Comparison of ENCODE assay signal across 39 cellular contexts in the genomic region with DNA sequence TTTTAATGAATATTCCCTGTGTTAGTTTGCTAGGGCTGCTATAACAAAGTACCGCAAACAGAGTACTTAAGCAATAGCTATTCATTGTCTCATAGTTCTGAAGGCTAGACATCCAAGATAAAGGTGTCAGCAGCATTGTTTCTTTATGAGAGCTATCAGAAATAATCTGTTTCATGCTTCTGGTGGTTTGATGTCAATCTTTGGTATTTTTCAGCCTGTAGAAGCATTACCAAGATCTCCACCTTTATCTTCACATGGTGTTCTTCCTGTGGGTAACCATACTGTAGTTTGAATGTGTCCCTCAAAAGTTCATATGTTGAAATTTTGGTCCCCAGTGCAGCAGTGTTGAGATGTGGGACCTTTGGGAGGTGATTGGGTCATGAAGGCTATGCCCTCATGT. TPM values are rescaled to one million over a fixed set of nuclear protein-coding genes. Genes with fewer than 3 reads are reported as not detected.
"Had no signal": no experiment of that assay in that cellular context is flagged by ENCODE, and none has a peak within 500 bp of the region (broad histone marks: within the 10 kb centered on the region; RNA-seq: fewer than 3 reads in every experiment).

No MANE protein-coding gene starts in this region.

- H3K9me3 ChIP-seq: MG63 had no signal

- H3K4me3 ChIP-seq: MG63 had no signal

- DNase-seq: Karpas-422, Kasumi-1, MG63, MM.1S, MV-4-11, NCI-H1048, NCI-H1092, NCI-H1092 treated with DMSO at 0.1 percent for 48 hours, NCI-H1105, NCI-H1105 treated with DMSO at 0.1 percent for 48 hours, NCI-H1417, NCI-H1417 treated with DMSO at 0.1 percent for 48 hours, NCI-H1436, NCI-H1436 treated with DMSO at 0.1 percent for 48 hours, NCI-H146, NCI-H1694, NCI-H1694 treated with DMSO at 0.1 percent for 48 hours, NCI-H187, NCI-H187 treated with DMSO at 0.1 percent for 48 hours, NCI-H1930, NCI-H2029, NCI-H2029 treated with DMSO at 0.1 percent for 48 hours, NCI-H2081, NCI-H2081 treated with DMSO at 0.1 percent for 48 hours, NCI-H2107, NCI-H2171, NCI-H2171 treated with DMSO at 0.1 percent for 48 hours, NCI-H2227 treated with DMSO at 0.1 percent for 48 hours, NCI-H226, NCI-H345, NCI-H446, NCI-H446 treated with DMSO at 0.1 percent for 48 hours, NCI-H510A, NCI-H510A treated with DMSO at 0.1 percent for 48 hours, NCI-H524 had no signal

- H3K27me3 ChIP-seq: MG63 had no signal

- H3K36me3 ChIP-seq: MG63 had no signal

RNA-seq across cellular contexts. Expression of a gene that starts 7.4 kb away (rescaled TPM):
- total RNA-seq: LHCN-M2 had no signal

RNA-seq across cellular contexts. Expression of a gene that starts 12.6 kb away (rescaled TPM):
- total RNA-seq: LHCN-M2, M059J, MCF 10A, NCI-H460 had no signal
